In genomic region chr1:223056802-223057201, GRCh38 we compare ENCODE assay signal across 22 cellular contexts.
"Had no signal": no experiment of that assay in that cellular context is flagged by ENCODE, and none has a peak within 500 bp of the region (broad histone marks: within the 10 kb centered on the region; RNA-seq: fewer than 3 reads in every experiment).

No MANE protein-coding gene starts in this region.

- H2AFZ ChIP-seq: PC-9 had no signal

- H3K4me2 ChIP-seq: KMS-11, PC-9 had no signal

- H3K27ac ChIP-seq: cardiac muscle cell, KMS-11, PC-9 had no signal

- H3K9ac ChIP-seq: KMS-11 had no signal

- DNase-seq: activated CD4-positive, alpha-beta T cell treated with anti-CD3 and anti-CD28 coated beads, Interleukin-2, amount 10 ng/mL, durations not matched to agents 24 days and 14 days; activated CD4-positive, alpha-beta T cell treated with anti-CD3 and anti-CD28 coated beads, Interleukin-2, amount 50 U/mL, for 48 hours; activated CD4-positive, CD25-positive, alpha-beta regulatory T cell treated with anti-CD3 and anti-CD28 coated beads, Interleukin-2, amount 50 U/mL, for 72 hours; activated CD8-positive, alpha-beta memory T cell treated with anti-CD3 and anti-CD28 coated beads, Interleukin-2, amount 10 ng/mL, durations not matched to agents 7 days and 5 days; activated effector memory CD4-positive, alpha-beta T cell treated with anti-CD3 and anti-CD28 coated beads, Interleukin-2, amount 50 U/mL, for 16 hours; activated naive CD4-positive, alpha-beta T cell treated with Interleukin-2 at 50 U/mL for 16 hours; activated naive CD8-positive, alpha-beta T cell treated with anti-CD3 and anti-CD28 coated beads, Interleukin-2, amount 50 U/mL, for 24 hours; activated T-cell treated with anti-CD3 and anti-CD28 coated beads, Interleukin-2, amount 50 U/mL, for 4 hours; amygdala; cerebellar nuclear complex; MG63; MV-4-11; NCI-H1105; NCI-H1436 treated with DMSO at 0.1 percent for 48 hours; NCI-H187; NCI-H2081; NCI-H446; NCI-H524; PC-9; SHP77 treated with DMSO at 0.1 percent for 48 hours had no signal

- H3K27me3 ChIP-seq: cardiac muscle cell had no signal

- H3K9me3 ChIP-seq: MG63 had no signal

- H3K36me3 ChIP-seq: cardiac muscle cell, MG63 had no signal

- H3K4me3 ChIP-seq: cardiac muscle cell, MG63, PC-9 had no signal
